ENCODE assay signal across 1 cellular context in genomic region chr18:9704233-9705118, GRCh38.
A peak's percentile ranks its signal among the peaks of the same experiment; 100 is the strongest.
TF ChIP-seq lines count a peak whose summit lies in the region.

No MANE protein-coding gene starts in this region.

TF ChIP-seq in HEK293, 187 proteins besides CTCF, POLR2A, EP300 and RAD21 (continued from another document):
- 0 out of 2 replicates have a peak, but pooled peaks have one; percentile 22 for TF ChIP-seq ZNF600 (tag by site-specific recombination; IDR thresholded peaks at IDR 0.05)
- no peak for TF ChIP-seq SP7 (tag by site-specific recombination; IDR thresholded peaks at IDR 0.05)
- TF ChIP-seq ZBTB10 (tag by site-specific recombination; IDR thresholded peaks at IDR 0.05), result no peak
- 0 out of 2 replicates have a peak, but pooled peaks have one; percentile 21 for TF ChIP-seq ZFP69B (tag by site-specific recombination; IDR thresholded peaks at IDR 0.05)
TF ChIP-seq in HEK293: peak in this region for 2.
